8 cellular contexts compared by ENCODE assay signal in the genomic region with DNA sequence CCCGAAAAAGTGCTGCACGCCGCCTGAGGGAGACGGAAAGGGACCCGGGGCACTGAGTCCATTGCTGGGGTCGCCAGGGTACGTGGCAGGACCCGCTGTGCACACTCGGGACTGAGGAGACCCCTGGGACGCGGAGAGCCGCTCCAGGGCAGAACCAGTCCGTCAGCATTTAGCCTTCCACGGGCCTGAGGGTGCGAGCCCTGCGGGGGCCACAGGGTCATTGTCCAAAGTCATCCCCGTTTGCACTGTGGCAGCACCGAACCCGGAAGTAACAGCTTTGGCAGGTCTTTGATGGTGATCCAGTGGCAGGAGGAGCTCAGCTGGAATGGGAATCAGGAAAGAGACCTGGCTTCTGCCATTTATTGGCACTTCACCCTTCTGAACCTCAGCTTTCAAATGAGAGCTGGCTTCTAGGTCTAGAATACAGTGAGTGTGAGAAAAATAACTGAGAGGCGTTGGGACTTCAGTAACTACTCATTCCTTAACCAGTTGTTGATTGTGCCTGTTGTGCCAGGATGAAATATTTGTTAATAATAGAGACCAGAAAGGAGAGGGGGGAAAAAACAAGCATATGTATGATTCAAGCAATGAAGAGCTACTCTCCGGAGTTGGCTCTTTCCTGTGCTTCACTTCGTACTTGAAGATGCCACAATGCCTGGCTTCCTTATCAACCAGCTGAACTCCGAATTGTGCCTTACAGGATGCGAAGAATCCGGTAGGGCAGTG. TPM values are rescaled to one million over a fixed set of nuclear protein-coding genes. Genes with fewer than 3 reads are reported as not detected.
DNase-seq lines count a peak whose midpoint lies in the region; ATAC-seq and TF ChIP-seq lines count a peak whose summit lies in the region.

No MANE protein-coding gene starts in this region.

- peaks cover 8% of the 10 kb centered on the region for H3K27me3 ChIP-seq in neural progenitor cell

- peak overlapping the region; percentile 91 for H3K4me3 Mint-ChIP-seq in activated naive CD8-positive, alpha-beta T cell treated with anti-CD3 and anti-CD28 coated beads, Interleukin-2, amount 10 ng/mL, durations not matched to agents 7 days and 5 days
- peak overlapping the region; percentile 93 for H3K4me3 Mint-ChIP-seq in neural progenitor cell

- H3K4me1 ChIP-seq in neural progenitor cell, result peaks cover 11% of the 10 kb centered on the region

- H3K9me3 Mint-ChIP-seq in activated naive CD8-positive, alpha-beta T cell treated with anti-CD3 and anti-CD28 coated beads, Interleukin-2, amount 10 ng/mL, durations not matched to agents 7 days and 5 days, result no peaks in the 10 kb centered on the region
- H3K9me3 Mint-ChIP-seq in neural progenitor cell, result no peaks in the 10 kb centered on the region

- TF ChIP-seq CTCF in neural progenitor cell (IDR thresholded peaks at IDR 0.05), result no peak

- peak; percentile 24 for ATAC-seq in HG03045 (IDR thresholded peaks at IDR 0.05; ENCODE audit: unreplicated experiment)
- peak; percentile 3 for ATAC-seq in activated naive CD8-positive, alpha-beta T cell treated with anti-CD3 and anti-CD28 coated beads, Interleukin-2, amount 10 ng/mL, durations not matched to agents 7 days and 5 days (ENCODE audit: low read depth)

- no peak overlapping the region for H3K27ac ChIP-seq in neural progenitor cell

- peak overlapping the region; percentile 99 for H3K4me2 ChIP-seq in neural progenitor cell

- peaks cover 31% of the 10 kb centered on the region for H4K20me1 ChIP-seq in neural progenitor cell (ENCODE audit: low read depth)

- peak overlapping the region; percentile 74 for H3K4me3 ChIP-seq in neural progenitor cell

- POLR2A ChIA-PET in activated naive CD8-positive, alpha-beta T cell treated with anti-CD3 and anti-CD28 coated beads, Interleukin-2, amount 10 ng/mL, durations not matched to agents 7 days and 5 days (lab: Charles Lee), result interaction anchor here (0.6 to 2.1 kb wide), 4 partner anchors 8 to 115 kb away, joined by 3 to 14 read pairs (median 5); no protein-coding TSS in a partner anchor

- peaks cover 8% of the 10 kb centered on the region for H3K27me3 Mint-ChIP-seq in activated naive CD8-positive, alpha-beta T cell treated with anti-CD3 and anti-CD28 coated beads, Interleukin-2, amount 10 ng/mL, durations not matched to agents 7 days and 5 days
- no peaks in the 10 kb centered on the region for H3K27me3 Mint-ChIP-seq in neural progenitor cell (ENCODE audit: insufficient read depth, low read depth)

- no peaks in the 10 kb centered on the region for H3K36me3 Mint-ChIP-seq in activated naive CD8-positive, alpha-beta T cell treated with anti-CD3 and anti-CD28 coated beads, Interleukin-2, amount 10 ng/mL, durations not matched to agents 7 days and 5 days
- no peaks in the 10 kb centered on the region for H3K36me3 Mint-ChIP-seq in neural progenitor cell

- H2AFZ ChIP-seq in neural progenitor cell (replicated peaks), result peak overlapping the region; percentile 31

- peaks cover 35% of the 10 kb centered on the region for H3K79me2 ChIP-seq in neural progenitor cell (ENCODE audit: low read depth)

- peak; percentile 31 for DNase-seq in stimulated activated CD4-positive, alpha-beta T cell treated with anti-CD3 and anti-CD28 coated beads, Interleukin-15, amount 100 ng/mL, for 24 hours
- DNase-seq in stimulated activated CD4-positive, alpha-beta T cell treated with anti-CD3 and anti-CD28 coated beads, Interleukin-2, amount 100 ng/mL, for 48 hours, result no peak
- DNase-seq in NOMO-1 treated with dmso at 0.1 percent for 144 hours (lab: John Stamatoyannopoulos, UW; ENCODE audit: unreplicated experiment), result peak; percentile 11
- peak; percentile 57 for DNase-seq in activated naive CD8-positive, alpha-beta T cell treated with anti-CD3 and anti-CD28 coated beads, Interleukin-2, amount 10 ng/mL, durations not matched to agents 7 days and 5 days
- peak; percentile 74 for DNase-seq in globus pallidus (ENCODE audit: low spot score)
- peak; percentile 43 for DNase-seq in neural progenitor cell (ENCODE audit: low spot score)
- no peak for DNase-seq in GOT3 (lab: John Stamatoyannopoulos, UW)

- peak overlapping the region; percentile 67 for H3K27ac Mint-ChIP-seq in activated naive CD8-positive, alpha-beta T cell treated with anti-CD3 and anti-CD28 coated beads, Interleukin-2, amount 10 ng/mL, durations not matched to agents 7 days and 5 days
- no peak overlapping the region for H3K27ac Mint-ChIP-seq in neural progenitor cell

- peaks cover 7% of the 10 kb centered on the region for H3F3A ChIP-seq in neural progenitor cell (ENCODE audit: low read depth)

- H3K36me3 ChIP-seq in neural progenitor cell, result no peaks in the 10 kb centered on the region

- H3K9me3 ChIP-seq in neural progenitor cell (ENCODE audit: low read depth), result no peaks in the 10 kb centered on the region

- peaks cover 37% of the 10 kb centered on the region for H3K4me1 Mint-ChIP-seq in activated naive CD8-positive, alpha-beta T cell treated with anti-CD3 and anti-CD28 coated beads, Interleukin-2, amount 10 ng/mL, durations not matched to agents 7 days and 5 days
- peaks cover 23% of the 10 kb centered on the region for H3K4me1 Mint-ChIP-seq in neural progenitor cell

- peak overlapping the region; percentile 4 for H3K9ac ChIP-seq in neural progenitor cell

RNA-seq across cellular contexts. Expression of a gene that starts 0.8 kb away (rescaled TPM):
- total RNA-seq in activated naive CD8-positive, alpha-beta T cell treated with anti-CD3 and anti-CD28 coated beads, Interleukin-2, amount 10 ng/mL, durations not matched to agents 7 days and 5 days, result 10 to 100 TPM; 15.0 to 15.9 TPM
- total RNA-seq in neural progenitor cell (ENCODE audit: low replicate concordance), result 45.9 and 68.9 TPM in 2 replicates

Comparison
In these comparisons a context has a peak if more than half of its experiments do, and no peak if none do; other contexts are left out.
1. DNase-seq: peak in stimulated activated CD4-positive, alpha-beta T cell treated with anti-CD3 and anti-CD28 coated beads, Interleukin-15, amount 100 ng/mL, for 24 hours (single experiment), NOMO-1 treated with dmso at 0.1 percent for 144 hours (single experiment), activated naive CD8-positive, alpha-beta T cell treated with anti-CD3 and anti-CD28 coated beads, Interleukin-2, amount 10 ng/mL, durations not matched to agents 7 days and 5 days (single experiment), globus pallidus (single experiment) and neural progenitor cell (single experiment); none in stimulated activated CD4-positive, alpha-beta T cell treated with anti-CD3 and anti-CD28 coated beads, Interleukin-2, amount 100 ng/mL, for 48 hours (0 of 2) and GOT3 (single experiment).